In genomic region chr3:47611577-47611976, GRCh38 we compare ENCODE assay signal across 16 cellular contexts. TPM values are rescaled to one million over a fixed set of nuclear protein-coding genes. Genes with fewer than 3 reads are reported as not detected.
A peak's percentile ranks its signal among the peaks of the same experiment; 100 is the strongest.
DNase-seq lines count a peak whose midpoint lies in the region; ATAC-seq and TF ChIP-seq lines count a peak whose summit lies in the region.
"Had no signal": no experiment of that assay in that cellular context is flagged by ENCODE, and none has a peak within 500 bp of the region (broad histone marks: within the 10 kb centered on the region; RNA-seq: fewer than 3 reads in every experiment).

No MANE protein-coding gene starts in this region.

- H3K4me1 ChIP-seq in cardiac muscle cell (ENCODE audit: low read depth) (peaks cover 14% of the 10 kb centered on the region), right atrium auricular region (peaks cover 0 to 27% of the 10 kb centered on the region in 2 donors)
- no peaks in the 10 kb centered on the region for H3K4me1 ChIP-seq in naive thymus-derived CD4-positive, alpha-beta T cell (ENCODE audit: control insufficient read depth in 2 of 2, insufficient read depth in 2 of 2, low read length in 2 of 2)

- peaks cover 0 to 6% (median 0%) of the 10 kb centered on the region in 7 donors for H3K4me1 Mint-ChIP-seq in naive thymus-derived CD4-positive, alpha-beta T cell
- H3K4me1 Mint-ChIP-seq: neural crest cell had no signal

- CTCF ChIA-PET in naive thymus-derived CD4-positive, alpha-beta T cell (lab: Charles Lee): interaction anchor here (0.6 kb wide), 1 partner anchor 94 kb away, joined by 5 read pairs; no protein-coding TSS in a partner anchor

- H3K4me3 Mint-ChIP-seq in naive thymus-derived CD4-positive, alpha-beta T cell: peak overlapping the region in 1 of 10 donors; percentile 30
- H3K4me3 Mint-ChIP-seq: effector memory CD8-positive, alpha-beta T cell; neural crest cell had no signal

- TF ChIP-seq CTCF in cardiac muscle cell (IDR thresholded peaks at IDR 0.05; ENCODE audit: low read depth, low read length) (no peak), right atrium auricular region (IDR thresholded peaks at IDR 0.05) (no peak), foreskin fibroblast (IDR thresholded peaks at IDR 0.05; ENCODE audit: low read depth, low read length) (no peak)

- H3K27ac ChIP-seq in cardiac muscle cell (peak overlapping the region; percentile 34), right atrium auricular region (peak overlapping the region in 1 of 2 donors; percentile 23), caudate nucleus (ENCODE audit: low read depth, low read length) (peak overlapping the region; percentile 55)
- H3K27ac ChIP-seq in naive thymus-derived CD4-positive, alpha-beta T cell (ENCODE audit: low read depth, low read length): no peak overlapping the region

- H3K36me3 ChIP-seq in cardiac muscle cell: peaks cover 34% of the 10 kb centered on the region
- H3K36me3 ChIP-seq in right atrium auricular region: peaks cover 19% of the 10 kb centered on the region
- peaks cover 0 to 62% (median 12%) of the 10 kb centered on the region in 3 experiments for H3K36me3 ChIP-seq in naive thymus-derived CD4-positive, alpha-beta T cell (ENCODE audit: control insufficient read depth in 2 of 3, insufficient read depth in 3 of 3, low read length in 3 of 3)

- DNase-seq in cardiac muscle cell (ENCODE audit: low read depth in 1 of 2, low spot score in 1 of 2) (no peak), right atrium auricular region (ENCODE audit: low spot score) (no peak), caudate nucleus (lab: John Stamatoyannopoulos, UW) (peak in 1 of 61 donors; percentile 63), foreskin fibroblast (no peak)
- DNase-seq in naive thymus-derived CD4-positive, alpha-beta T cell: no peak
- DNase-seq: DMS53; effector memory CD8-positive, alpha-beta T cell; KBM-7; NCI-H1436; NCI-H82 had no signal

- peaks cover 8 to 42% (median 27%) of the 10 kb centered on the region in 5 donors for H3K36me3 Mint-ChIP-seq in naive thymus-derived CD4-positive, alpha-beta T cell

- H3K9me3 ChIP-seq in cardiac muscle cell (ENCODE audit: low read depth): no peaks in the 10 kb centered on the region
- H3K9me3 ChIP-seq in right atrium auricular region: no peaks in the 10 kb centered on the region
- no peaks in the 10 kb centered on the region for H3K9me3 ChIP-seq in naive thymus-derived CD4-positive, alpha-beta T cell (ENCODE audit: control insufficient read depth in 2 of 3, low read length in 3 of 3)
- H3K9me3 ChIP-seq: tibial nerve had no signal

- POLR2A ChIA-PET in naive thymus-derived CD4-positive, alpha-beta T cell (lab: Charles Lee): no interaction called here

- peak overlapping the region in 7 of 9 donors; percentile 3 to 76 (median 28) for H3K27ac Mint-ChIP-seq in naive thymus-derived CD4-positive, alpha-beta T cell

- H3K9me3 Mint-ChIP-seq in naive thymus-derived CD4-positive, alpha-beta T cell: peaks cover 0 to 2% (median 0%) of the 10 kb centered on the region in 11 donors
- H3K9me3 Mint-ChIP-seq: effector memory CD8-positive, alpha-beta T cell; neural crest cell had no signal

- intact Hi-C loops in naive thymus-derived CD4-positive, alpha-beta T cell (cut with micrococcal nuclease): no loop called here

- ATAC-seq in naive thymus-derived CD4-positive, alpha-beta T cell: no peak
- ATAC-seq in GM18909 (IDR thresholded peaks at IDR 0.05; ENCODE audit: poor library complexity, unreplicated experiment) (no peak), GM21717 (IDR thresholded peaks at IDR 0.05; ENCODE audit: unreplicated experiment) (no peak), HG03097 (IDR thresholded peaks at IDR 0.05; ENCODE audit: low FRiP score, unreplicated experiment) (no peak)
- ATAC-seq: effector memory CD8-positive, alpha-beta T cell had no signal

- no peaks in the 10 kb centered on the region for H3K27me3 ChIP-seq in cardiac muscle cell
- H3K27me3 ChIP-seq in right atrium auricular region: no peaks in the 10 kb centered on the region
- no peaks in the 10 kb centered on the region for H3K27me3 ChIP-seq in naive thymus-derived CD4-positive, alpha-beta T cell (ENCODE audit: control insufficient read depth in 2 of 2, insufficient read depth in 2 of 2, low read length in 2 of 2)
- H3K27me3 ChIP-seq: tibial nerve had no signal

- H3K27me3 Mint-ChIP-seq in naive thymus-derived CD4-positive, alpha-beta T cell: no peaks in the 10 kb centered on the region
- H3K27me3 Mint-ChIP-seq: effector memory CD8-positive, alpha-beta T cell had no signal

- H3K4me3 ChIP-seq in cardiac muscle cell (no peak overlapping the region), right atrium auricular region (no peak overlapping the region), foreskin fibroblast (ENCODE audit: low read depth in 1 of 2, low read length in 2 of 2) (no peak overlapping the region)
- no peak overlapping the region for H3K4me3 ChIP-seq in naive thymus-derived CD4-positive, alpha-beta T cell (ENCODE audit: low read length)
- H3K4me3 ChIP-seq: tibial nerve had no signal

RNA-seq across cellular contexts. Expression of gene CSPG5, which starts 32.9 kb away (rescaled TPM):
- 3.2 and 5.0 TPM in 2 replicates for total RNA-seq in cardiac muscle cell
- 2.0 and 2.9 TPM in 2 replicates for polyA plus RNA-seq in cardiac muscle cell
- total RNA-seq in right atrium auricular region: 1 to 10 TPM in 1 of 2 donors, not detected in 1; 2.6 TPM
- under 1 TPM in 4 of 5 experiments, not detected in 1; 0.10 to 0.51 (median 0.43) TPM for total RNA-seq in naive thymus-derived CD4-positive, alpha-beta T cell
- polyA plus RNA-seq in naive thymus-derived CD4-positive, alpha-beta T cell: not detected
- polyA plus RNA-seq: AG04450 had no signal
